Comparison of ENCODE assay signal across 1 cellular context in the genomic region with DNA sequence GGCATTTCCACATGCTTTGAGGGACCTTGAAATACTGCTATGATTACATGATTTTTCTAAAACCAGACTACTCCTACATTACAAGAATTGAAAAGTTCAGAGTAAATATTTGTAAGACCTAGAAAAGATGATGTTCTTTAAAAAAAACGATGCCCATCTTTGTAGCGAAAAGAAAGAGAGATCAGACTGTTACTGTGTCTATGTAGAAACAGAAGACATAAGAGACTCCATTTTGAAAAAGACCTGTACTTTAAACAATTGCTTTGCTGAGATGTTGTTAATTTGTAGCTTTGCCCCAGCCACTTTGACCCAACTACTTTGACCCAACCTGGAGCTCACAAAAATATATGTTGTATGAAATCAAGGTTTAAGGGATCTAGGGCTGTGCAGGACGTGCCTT. TPM values are rescaled to one million over a fixed set of nuclear protein-coding genes. Genes with fewer than 3 reads are reported as not detected.
"Had no signal": no experiment of that assay in that cellular context is flagged by ENCODE, and none has a peak within 500 bp of the region (broad histone marks: within the 10 kb centered on the region; RNA-seq: fewer than 3 reads in every experiment).

No MANE protein-coding gene starts in this region.

RNA-seq across cellular contexts. Expression of gene LGALS8, which starts 19.4 kb away (rescaled TPM):
- total RNA-seq: OCI-LY7 had no signal
